ENCODE assay signal across 10 cellular contexts in genomic region chr17:76659928-76660614, GRCh38. TPM values are rescaled to one million over a fixed set of nuclear protein-coding genes. Genes with fewer than 3 reads are reported as not detected.
A peak's percentile ranks its signal among the peaks of the same experiment; 100 is the strongest.
DNase-seq lines count a peak whose midpoint lies in the region; ATAC-seq and TF ChIP-seq lines count a peak whose summit lies in the region.
"Had no signal": no experiment of that assay in that cellular context is flagged by ENCODE, and none has a peak within 500 bp of the region (broad histone marks: within the 10 kb centered on the region; RNA-seq: fewer than 3 reads in every experiment).

No MANE protein-coding gene starts in this region.

- no peak overlapping the region for H3K4me3 Mint-ChIP-seq in endothelial cell (ENCODE audit: unreplicated experiment)

- POLR2A ChIA-PET in PC-9 (lab: Charles Lee; ENCODE audit: unreplicated experiment): interaction anchor here (0.7 kb wide), 2 partner anchors 11 to 130 kb away, joined by 8 to 21 read pairs; no protein-coding TSS in a partner anchor

- intact Hi-C loops in PC-9 (cut with micrococcal nuclease; ENCODE audit: unreplicated experiment): no loop called here
- intact Hi-C loops in esophagus squamous epithelium (cut with DNase I): no loop called here
- intact Hi-C loops in spleen (cut with DNase I; ENCODE audit: low total_unique reads): no loop called here

- H3K4me1 ChIP-seq in PC-9 (replicated peaks; ENCODE audit: insufficient read depth) (peaks cover 25% of the 10 kb centered on the region), esophagus squamous epithelium (peaks cover 17 to 39% (median 17%) of the 10 kb centered on the region in 3 donors), spleen (peaks cover 4 to 37% (median 28%) of the 10 kb centered on the region in 6 donors)

- CTCF ChIA-PET in PC-9 (lab: Charles Lee): no interaction called here

- H3K4me3 ChIP-seq in PC-9 (no peak overlapping the region; the same call in 1 of the 2 replicates), esophagus squamous epithelium (no peak overlapping the region), spleen (no peak overlapping the region)

- H3K79me2 ChIP-seq in PC-9 (ENCODE audit: low read depth): no peaks in the 10 kb centered on the region

- H3K27me3 ChIP-seq in PC-9 (ENCODE audit: insufficient read depth, low read depth) (no peaks in the 10 kb centered on the region), esophagus squamous epithelium (no peaks in the 10 kb centered on the region), spleen (replicated peaks in 1 of 7) (peaks cover 0 to 17% (median 0%) of the 10 kb centered on the region in 7 donors)

- TF ChIP-seq POLR2A in esophagus squamous epithelium (IDR thresholded peaks at IDR 0.05): no peak
- no peak for TF ChIP-seq POLR2A in spleen (IDR thresholded peaks at IDR 0.05)

- no peaks in the 10 kb centered on the region for H3K9me3 Mint-ChIP-seq in endothelial cell (ENCODE audit: unreplicated experiment)

- WGBS in esophagus squamous epithelium, 2 donors: 27 to 29% methylated on average over 12 of the region's 12 CpGs
- WGBS in spleen, 5 donors: 23 to 39% (median 30%) methylated on average over 12 of the region's 12 CpGs

- H2AFZ ChIP-seq in PC-9: no peak overlapping the region

- no TSS peak for BruUV-seq in PC-9 (replicated peaks; lab: Mats Ljungman, UMichigan)

- no peak overlapping the region for H3K27ac Mint-ChIP-seq in endothelial cell (ENCODE audit: unreplicated experiment)

- no peaks in the 10 kb centered on the region for H3K9me3 ChIP-seq in PC-9 (ENCODE audit: insufficient read depth, low read depth)
- no peaks in the 10 kb centered on the region for H3K9me3 ChIP-seq in esophagus squamous epithelium
- no peaks in the 10 kb centered on the region for H3K9me3 ChIP-seq in spleen

- H4K20me1 ChIP-seq in PC-9 (ENCODE audit: insufficient read depth): no peaks in the 10 kb centered on the region

- TF ChIP-seq CTCF in PC-9 (conservative IDR thresholded peaks at IDR 0.05) (no peak), esophagus squamous epithelium (IDR thresholded peaks at IDR 0.05) (peak in 1 of 6 experiments; percentile 16), spleen (IDR thresholded peaks at IDR 0.05 in 8 of 11, conservative IDR thresholded peaks at IDR 0.05 in 3 of 11) (no peak), endothelial cell (IDR thresholded peaks at IDR 0.05; ENCODE audit: unreplicated experiment) (no peak)

- no peaks in the 10 kb centered on the region for H3K36me3 Mint-ChIP-seq in endothelial cell (ENCODE audit: low read depth, unreplicated experiment)

- H3F3A ChIP-seq in PC-9 (ENCODE audit: insufficient read depth, low read depth): peaks cover 25% of the 10 kb centered on the region

- peak; percentile 23 for DNase-seq in activated gamma-delta T cell treated with Interleukin-2 at 50 U/mL for 16 hours
- DNase-seq in activated gamma-delta T cell (lab: John Stamatoyannopoulos, UW): no peak
- peak; percentile 55 to 72 for DNase-seq in PC-9
- DNase-seq in esophagus squamous epithelium (lab: John Stamatoyannopoulos, UW): no peak
- DNase-seq in spleen: no peak
- no peak for DNase-seq in endothelial cell (ENCODE audit: low spot score)

- H3K9me2 ChIP-seq in PC-9 (ENCODE audit: insufficient read depth): no peaks in the 10 kb centered on the region

- no peaks in the 10 kb centered on the region for H3K27me3 Mint-ChIP-seq in endothelial cell (ENCODE audit: unreplicated experiment)

- H3K36me3 ChIP-seq in PC-9 (ENCODE audit: low read depth) (no peaks in the 10 kb centered on the region), esophagus squamous epithelium (no peaks in the 10 kb centered on the region), spleen (no peaks in the 10 kb centered on the region)

- H3K4me2 ChIP-seq in PC-9: peak overlapping the region; percentile 70

- ATAC-seq in GM18873 (IDR thresholded peaks at IDR 0.05; ENCODE audit: low FRiP score, unreplicated experiment) (no peak), GM21529 (IDR thresholded peaks at IDR 0.05; ENCODE audit: unreplicated experiment) (no peak)

- peak overlapping the region; percentile 54 for H3K27ac ChIP-seq in PC-9
- H3K27ac ChIP-seq in esophagus squamous epithelium: peak overlapping the region; percentile 5 to 80 (median 56)
- peak overlapping the region in 6 of 8 donors; percentile 21 to 68 (median 48) for H3K27ac ChIP-seq in spleen
- H3K27ac ChIP-seq: HL-60 had no signal

- peaks cover 7% of the 10 kb centered on the region for H3K4me1 Mint-ChIP-seq in endothelial cell (ENCODE audit: unreplicated experiment)

RNA-seq across cellular contexts. Expression of gene ST6GALNAC1, which starts 16.5 kb away (rescaled TPM):
- total RNA-seq in PC-9 (2021) (0.75 and 0.76 TPM in 2 replicates), esophagus squamous epithelium (10 to 100 TPM; 10.6 to 63.3 (median 32.7) TPM), spleen (10 to 100 TPM in 6 of 7 donors, 1 to 10 TPM in 1; 6.1 to 25.3 (median 13.5) TPM), endothelial cell (ENCODE audit: unreplicated experiment) (0.77 TPM)
- 10 to 100 TPM in 1 of 3 donors, 1 to 10 TPM in 2; 2.3 to 13.2 (median 4.8) TPM for polyA plus RNA-seq in spleen
- total RNA-seq: activated CD8-positive, alpha-beta memory T cell treated with anti-CD3 and anti-CD28 coated beads for 36 hours had no signal

RNA-seq across cellular contexts. Expression of gene MXRA7, which starts 50.7 kb away (rescaled TPM):
- total RNA-seq in PC-9 (2021) (5.5 and 8.9 TPM in 2 replicates), esophagus squamous epithelium (100 to 1,000 TPM in 1 of 4 donors, 10 to 100 TPM in 3; 11.0 to 116 (median 39.2) TPM), spleen (100 to 1,000 TPM in 6 of 7 donors, 10 to 100 TPM in 1; 89.4 to 172 (median 121) TPM), endothelial cell (ENCODE audit: unreplicated experiment) (51.6 TPM)
- polyA plus RNA-seq in spleen: 10 to 100 TPM; 37.8 to 66.2 (median 48.7) TPM

Comparison
In these comparisons a context has a peak if more than half of its experiments do, and no peak if none do; other contexts are left out.
1. DNase-seq: peak in activated gamma-delta T cell treated with Interleukin-2 at 50 U/mL for 16 hours (single experiment) and PC-9 (2 of 2); none in activated gamma-delta T cell (single experiment), esophagus squamous epithelium (single experiment), spleen (single experiment) and endothelial cell (single experiment).
2. Peak in every context shown above with its lines, with median percentiles within 50 percentile points of each other: H3K27ac ChIP-seq.